Comparison of ENCODE assay signal across 16 cellular contexts in the genomic region with DNA sequence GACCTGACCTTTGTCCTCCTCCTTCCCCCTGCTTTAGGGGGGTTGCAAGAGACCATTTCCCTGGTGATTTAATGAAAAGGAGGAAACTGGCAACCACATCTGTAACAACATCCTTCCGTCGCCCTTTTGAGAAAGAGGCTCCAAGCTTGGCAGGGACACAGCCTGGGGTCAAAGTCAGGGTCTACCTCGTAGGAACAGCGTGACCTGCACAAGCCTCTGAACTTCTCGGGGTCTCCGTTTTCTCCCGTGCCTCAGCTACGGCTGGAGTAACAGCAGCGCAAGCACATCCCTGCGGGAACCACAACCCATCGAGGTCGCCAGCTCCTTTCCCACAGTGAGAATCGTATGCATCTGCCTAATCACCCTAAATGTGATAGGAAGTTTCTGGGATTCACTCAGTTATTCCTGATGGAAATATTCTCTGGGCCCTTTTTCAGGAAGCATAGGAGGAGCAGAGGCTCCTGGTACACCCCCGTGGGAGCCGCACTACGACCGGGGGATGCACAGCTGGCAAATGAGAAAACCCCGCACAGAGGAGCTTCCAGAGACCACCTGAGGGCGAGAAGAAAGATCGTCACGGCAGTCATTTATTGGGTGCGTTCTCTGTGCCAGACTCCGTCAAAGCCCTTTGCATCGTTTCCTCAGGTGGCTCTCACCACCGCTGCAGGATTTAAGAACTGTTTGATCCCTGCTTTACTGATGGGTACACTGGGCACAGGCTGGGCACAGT. TPM values are rescaled to one million over a fixed set of nuclear protein-coding genes. Genes with fewer than 3 reads are reported as not detected.
"Had no signal": no experiment of that assay in that cellular context is flagged by ENCODE, and none has a peak within 500 bp of the region (broad histone marks: within the 10 kb centered on the region; RNA-seq: fewer than 3 reads in every experiment).

No MANE protein-coding gene starts in this region.

- H3K27ac Mint-ChIP-seq: activated CD4-positive, alpha-beta memory T cell treated with anti-CD3 and anti-CD28 coated beads for 36 hours; activated naive CD8-positive, alpha-beta T cell treated with anti-CD3 and anti-CD28 coated beads for 36 hours; immature natural killer cell; naive B cell; T-helper 17 cell had no signal

- ATAC-seq: mucosa of descending colon, T-helper 17 cell had no signal

- H3K27ac ChIP-seq: heart right ventricle, tibial artery had no signal

- H3K9me3 Mint-ChIP-seq: activated CD4-positive, alpha-beta memory T cell treated with anti-CD3 and anti-CD28 coated beads for 36 hours; activated naive CD8-positive, alpha-beta T cell treated with anti-CD3 and anti-CD28 coated beads for 36 hours; immature natural killer cell had no signal

- DNase-seq: activated CD4-positive, alpha-beta memory T cell treated with anti-CD3 and anti-CD28 coated beads for 36 hours; activated naive CD4-positive, alpha-beta T cell; activated naive CD8-positive, alpha-beta T cell treated with anti-CD3 and anti-CD28 coated beads for 36 hours; cerebellar nuclear complex; effector CD8-positive, alpha-beta T cell; esophagus squamous epithelium; immature natural killer cell; kidney glomerular epithelial cell; mesenchymal stem cell; mucosa of descending colon; naive B cell; stimulated activated CD4-positive, alpha-beta T cell treated with anti-CD3 and anti-CD28 coated beads, Interleukin-2, amount 100 ng/mL, for 24 hours; stimulated activated naive CD4-positive, alpha-beta T cell treated with Interleukin-2 at 50 U/mL for 16 hours; T-helper 17 cell; tibial artery had no signal

- H3K4me3 ChIP-seq: esophagus squamous epithelium, heart right ventricle, mucosa of descending colon, tibial artery had no signal

- H3K4me1 Mint-ChIP-seq: activated naive CD8-positive, alpha-beta T cell treated with anti-CD3 and anti-CD28 coated beads for 36 hours; naive B cell had no signal

- H3K9me3 ChIP-seq: esophagus squamous epithelium, heart right ventricle, mucosa of descending colon, tibial artery had no signal

- H3K36me3 ChIP-seq: esophagus squamous epithelium, heart right ventricle, tibial artery had no signal

- H3K4me3 Mint-ChIP-seq: activated CD4-positive, alpha-beta memory T cell treated with anti-CD3 and anti-CD28 coated beads for 36 hours; activated naive CD8-positive, alpha-beta T cell treated with anti-CD3 and anti-CD28 coated beads for 36 hours; immature natural killer cell; naive B cell; T-helper 17 cell had no signal

- H3K36me3 Mint-ChIP-seq: activated CD4-positive, alpha-beta memory T cell treated with anti-CD3 and anti-CD28 coated beads for 36 hours; activated naive CD8-positive, alpha-beta T cell treated with anti-CD3 and anti-CD28 coated beads for 36 hours; immature natural killer cell; naive B cell had no signal

RNA-seq across cellular contexts. Expression of a gene that starts 24.7 kb away (rescaled TPM):
- total RNA-seq: activated CD4-positive, alpha-beta memory T cell treated with anti-CD3 and anti-CD28 coated beads for 36 hours; activated naive CD8-positive, alpha-beta T cell treated with anti-CD3 and anti-CD28 coated beads for 36 hours; T-helper 17 cell had no signal
- polyA plus RNA-seq: immature natural killer cell had no signal
